21 cellular contexts compared by ENCODE assay signal in the genomic region with DNA sequence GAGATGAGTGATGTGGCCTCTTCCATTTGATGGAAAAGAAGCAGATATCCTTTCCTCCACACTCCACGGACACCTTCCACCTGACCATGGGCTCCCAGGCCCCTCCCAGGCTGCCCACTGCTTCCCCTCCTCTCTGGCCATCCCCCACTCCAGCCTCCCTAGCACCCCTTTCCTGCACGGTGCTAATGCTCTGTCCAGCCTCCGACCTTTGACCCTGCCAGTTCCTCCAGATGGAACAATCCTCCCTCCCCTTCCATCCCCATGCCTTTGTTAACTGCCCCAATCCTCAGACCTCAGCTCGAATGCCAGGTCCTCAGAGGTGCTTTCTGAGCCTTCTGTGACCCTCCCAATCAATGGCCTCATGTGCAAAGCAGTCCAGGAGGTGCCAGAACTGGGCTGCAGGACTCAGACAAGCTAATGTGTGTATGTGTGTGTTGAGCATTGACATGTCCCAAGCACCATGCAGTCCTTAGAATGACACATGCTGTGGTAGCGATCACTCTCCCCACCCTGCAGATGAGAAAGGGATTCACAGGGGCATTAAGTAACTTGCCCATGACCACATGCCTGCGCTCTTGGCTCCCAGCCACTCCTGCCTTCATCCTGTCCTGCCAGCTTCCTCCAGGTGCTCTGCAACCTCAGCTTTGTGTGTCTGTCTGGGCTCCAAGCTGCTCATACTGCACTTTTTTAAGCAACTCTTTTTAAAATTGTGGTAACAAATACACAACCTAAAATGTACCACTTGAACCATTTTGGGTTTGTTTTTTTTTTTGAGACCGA.
DNase-seq lines count a peak whose midpoint lies in the region; ATAC-seq, FAIRE-seq and TF ChIP-seq lines count a peak whose summit lies in the region.
"Had no signal": no experiment of that assay in that cellular context is flagged by ENCODE, and none has a peak within 500 bp of the region (broad histone marks: within the 10 kb centered on the region; RNA-seq: fewer than 3 reads in every experiment).

No MANE protein-coding gene starts in this region.

- H3K4me1 ChIP-seq in right lobe of liver = no peaks in the 10 kb centered on the region
- no peaks in the 10 kb centered on the region for H3K4me1 ChIP-seq in HepG2 (ENCODE audit: insufficient read depth, low read length)
- H3K4me1 ChIP-seq in Peyer's patch = no peaks in the 10 kb centered on the region
- H3K4me1 ChIP-seq: HAP-1, lower lobe of right lung, pancreas had no signal

- no peak overlapping the region for H3K4me2 ChIP-seq in HepG2 (ENCODE audit: low read depth, low read length)

- H3K4me3 ChIP-seq in right lobe of liver (no peak overlapping the region), HepG2 (replicated peaks in 1 of 3; ENCODE audit: insufficient read depth in 1 of 3, low read depth in 2 of 3, low read length in 3 of 3) (no peak overlapping the region), Peyer's patch (no peak overlapping the region), fibroblast of mammary gland (ENCODE audit: control insufficient read depth, low read depth, low read length) (no peak overlapping the region)
- H3K4me3 ChIP-seq: cardiac muscle cell, HAP-1, lower lobe of right lung, pancreas had no signal

- BruUV-seq in HepG2 (replicated peaks; lab: Mats Ljungman, UMichigan) = no TSS peak

- no peak overlapping the region for H3K9ac ChIP-seq in HepG2 (ENCODE audit: insufficient read depth, low read depth, low read length)

- CTCF ChIA-PET in HepG2 (lab: Yijun Ruan, JAX; ENCODE audit: low intra/inter-chr PET ratio, low total read pairs) = no interaction called here

- TF ChIP-seq EP300 in HepG2 (IDR thresholded peaks at IDR 0.05; ENCODE audit: low read depth in 2 of 2, low read length in 2 of 2) (no peak), HepG2 (CRISPR knock-in tag; IDR thresholded peaks at IDR 0.05; ENCODE audit: borderline replicate concordance) (no peak)

- in situ Hi-C loops in HepG2 (cut with HindIII; ENCODE audit: extremely low pct_ligation_motif_present, low pct_unique_long_range_greater_than_20kb) = no loop called here

- H4K20me1 ChIP-seq in HepG2 (ENCODE audit: insufficient read depth, low read length) = no peaks in the 10 kb centered on the region

- intact Hi-C loops in right lobe of liver (cut with DNase I) (no loop called here), HepG2 (cut with micrococcal nuclease; ENCODE audit: unreplicated experiment) (no loop called here)

- no peak overlapping the region for H3K27ac ChIP-seq in right lobe of liver
- H3K27ac ChIP-seq in HepG2 (ENCODE audit: extremely low read length, insufficient read depth, low read length) = no peak overlapping the region
- H3K27ac ChIP-seq in Peyer's patch = no peak overlapping the region
- H3K27ac ChIP-seq: cardiac muscle cell, lower lobe of right lung, pancreas had no signal

- no peak overlapping the region for H2AFZ ChIP-seq in HepG2 (ENCODE audit: low read length)

- TF ChIP-seq CTCF in right lobe of liver (IDR thresholded peaks at IDR 0.05) = no peak
- TF ChIP-seq CTCF in HepG2 (CRISPR knock-in tag; IDR thresholded peaks at IDR 0.05) = no peak
- no peak for TF ChIP-seq CTCF in Peyer's patch (IDR thresholded peaks at IDR 0.05)
- TF ChIP-seq CTCF in fibroblast of mammary gland (conservative IDR thresholded peaks at IDR 0.05; ENCODE audit: control insufficient read depth, insufficient read depth, low read depth, low read length) = no peak

- no peaks in the 10 kb centered on the region for H3K79me2 ChIP-seq in HepG2 (ENCODE audit: insufficient read depth, low read length)

- FAIRE-seq in HepG2 (lab: Jason Lieb, UNC) = no peak
- peak; percentile 20 for FAIRE-seq in urothelium cell line (lab: Jason Lieb, UNC)
- FAIRE-seq: pancreas had no signal

- DNase-seq in right lobe of liver = peak in 2 of 3 donors; percentile 22 to 37
- DNase-seq in HepG2 (ENCODE audit: low spot score) = no peak
- peak in 2 of 3 donors; percentile 18 to 34 for DNase-seq in Peyer's patch
- peak; percentile 4 for DNase-seq in fibroblast of mammary gland (ENCODE audit: low read depth)
- DNase-seq in urothelium cell line (ENCODE audit: low spot score) = no peak
- DNase-seq in NCI-H1417 treated with DMSO at 0.1 percent for 48 hours (lab: John Stamatoyannopoulos, UW) = no peak
- DNase-seq in effector CD8-positive, alpha-beta T cell (lab: John Stamatoyannopoulos, UW) = no peak
- DNase-seq in HPDE6-E6E7 (ENCODE audit: extremely low spot score) = no peak
- DNase-seq: activated CD4-positive, alpha-beta T cell treated with anti-CD3 and anti-CD28 coated beads for 4 hours; activated CD8-positive, alpha-beta memory T cell treated with anti-CD3 and anti-CD28 coated beads, Interleukin-2, amount 50 U/mL, for 4 hours; COR-L47; KBM-7; lower lobe of right lung; naive thymus-derived CD8-positive, alpha-beta T cell; NCI-H2107; NCI-H774; stimulated activated CD4-positive, alpha-beta T cell treated with anti-CD3 and anti-CD28 coated beads, Interleukin-4, amount 100 ng/mL, for 24 hours had no signal

- no peak for TF ChIP-seq POLR2A in right lobe of liver (IDR thresholded peaks at IDR 0.05)
- TF ChIP-seq POLR2A in HepG2 (IDR thresholded peaks at IDR 0.05; ENCODE audit: insufficient read depth in 1 of 2, low read depth in 2 of 2, low read length in 2 of 2) = no peak
- TF ChIP-seq POLR2A in Peyer's patch (IDR thresholded peaks at IDR 0.05) = no peak

- TF ChIP-seq RAD21 in HepG2 (CRISPR knock-in tag; IDR thresholded peaks at IDR 0.05) = no peak

- H3K36me3 ChIP-seq in right lobe of liver (no peaks in the 10 kb centered on the region), HepG2 (replicated peaks in 1 of 2; ENCODE audit: control insufficient read depth in 1 of 2, insufficient read depth in 2 of 2, low read length in 2 of 2) (no peaks in the 10 kb centered on the region), Peyer's patch (no peaks in the 10 kb centered on the region)
- H3K36me3 ChIP-seq: cardiac muscle cell, HAP-1, lower lobe of right lung, pancreas had no signal

- POLR2A ChIA-PET in HepG2 (lab: Yijun Ruan, JAX) = no interaction called here

- WGBS in right lobe of liver (ENCODE audit: insufficient coverage, low coverage, low lambda C conversion rate, missing lambda C conversion rate) = 70% methylated on average over 5 of the region's 7 CpGs
- 26% methylated on average over 6 of the region's 7 CpGs for WGBS in HepG2 (ENCODE audit: low lambda C conversion rate)

- H3K9me3 ChIP-seq in right lobe of liver = no peaks in the 10 kb centered on the region
- peaks cover 8% of the 10 kb centered on the region for H3K9me3 ChIP-seq in HepG2 (ENCODE audit: low read length)
- H3K9me3 ChIP-seq in Peyer's patch = no peaks in the 10 kb centered on the region
- H3K9me3 ChIP-seq: HAP-1, lower lobe of right lung, pancreas had no signal

- H3K27me3 ChIP-seq in right lobe of liver = no peaks in the 10 kb centered on the region
- H3K27me3 ChIP-seq in HepG2 (ENCODE audit: control insufficient read depth in 1 of 2, insufficient read depth in 2 of 2, low read length in 2 of 2) = no peaks in the 10 kb centered on the region
- H3K27me3 ChIP-seq in Peyer's patch = no peaks in the 10 kb centered on the region
- H3K27me3 ChIP-seq: cardiac muscle cell, pancreas had no signal

- ATAC-seq in right lobe of liver (no peak), HepG2 (no peak)
- ATAC-seq: lower lobe of right lung; naive thymus-derived CD8-positive, alpha-beta T cell; pancreas; SK-N-SH treated with all-trans-retinoic acid at 6 μM for 48 hours had no signal

TF ChIP-seq in HepG2, 621 proteins besides CTCF, POLR2A, EP300 and RAD21:
- TF ChIP-seq ZNF557 (CRISPR knock-in tag; IDR thresholded peaks at IDR 0.05) (no peak), ZNF709 (CRISPR knock-in tag; IDR thresholded peaks at IDR 0.05) (no peak), CEBPB (IDR thresholded peaks at IDR 0.05; ENCODE audit: borderline replicate concordance, low read depth, low read length) (no peak), RARA (CRISPR knock-in tag; IDR thresholded peaks at IDR 0.05) (no peak)

Comparison
In these comparisons a context has a peak if more than half of its experiments do, and no peak if none do; other contexts are left out.
1. DNase-seq: peak in right lobe of liver (2 of 3), Peyer's patch (2 of 3) and fibroblast of mammary gland (single experiment); none in HepG2 (single experiment), urothelium cell line (single experiment), NCI-H1417 treated with DMSO at 0.1 percent for 48 hours (single experiment), effector CD8-positive, alpha-beta T cell (single experiment) and HPDE6-E6E7 (single experiment).